1 cellular context compared by ENCODE assay signal in the genomic region with DNA sequence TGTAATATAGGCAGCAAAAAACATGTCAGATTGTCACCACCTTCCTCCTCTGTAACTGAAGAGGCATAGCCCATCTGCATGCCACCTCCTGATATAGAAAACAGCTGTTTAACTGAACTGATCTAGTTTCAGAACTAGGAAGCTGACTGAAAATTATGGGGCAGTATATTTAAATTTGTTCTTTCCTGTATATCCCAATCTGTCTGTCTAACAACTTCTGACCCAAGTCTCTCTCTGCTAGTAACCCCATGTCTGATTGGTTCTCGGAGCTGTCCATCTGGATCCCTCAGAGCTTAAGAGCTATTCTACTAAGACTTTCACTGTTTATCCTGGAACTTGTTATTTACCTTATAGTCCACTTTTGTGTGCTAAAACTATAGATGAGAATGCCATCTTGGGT.
TF ChIP-seq lines count a peak whose summit lies in the region.

No MANE protein-coding gene starts in this region.

TF ChIP-seq in IMR-90, 13 proteins besides CTCF, POLR2A, EP300 and RAD21 (continued from another document):
- TF ChIP-seq RCOR1 (IDR thresholded peaks at IDR 0.05; ENCODE audit: insufficient replicate concordance, low read length) (no peak), RFX5 (IDR thresholded peaks at IDR 0.05; ENCODE audit: low read depth, low read length) (no peak), SMC3 (IDR thresholded peaks at IDR 0.05; ENCODE audit: low read depth, low read length) (no peak), CHD1 (IDR thresholded peaks at IDR 0.05; ENCODE audit: low read depth, low read length) (no peak), BHLHE40 (IDR thresholded peaks at IDR 0.05; ENCODE audit: low read depth, low read length) (no peak)
TF ChIP-seq in IMR-90: peak in this region for 0.
